Comparison of ENCODE assay signal across 9 cellular contexts in genomic region chr9:27460225-27461023, GRCh38.
DNase-seq lines count a peak whose midpoint lies in the region; ATAC-seq and TF ChIP-seq lines count a peak whose summit lies in the region.
"Had no signal": no experiment of that assay in that cellular context is flagged by ENCODE, and none has a peak within 500 bp of the region (broad histone marks: within the 10 kb centered on the region; RNA-seq: fewer than 3 reads in every experiment).

No MANE protein-coding gene starts in this region.

- intact Hi-C loops in transverse colon (cut with DNase I; ENCODE audit: low total_unique reads), result no loop called here

- POLR2A ChIA-PET in GM10248 (lab: Yijun Ruan, JAX), result interaction anchor here (0.6 kb wide), 1 partner anchor 19 kb away, joined by 4 read pairs; no protein-coding TSS in a partner anchor

- DNase-seq in GM10248 (ENCODE audit: extremely low spot score), result peak; percentile 38
- peak; percentile 90 for DNase-seq in HT1080 (ENCODE audit: low read depth)
- peak; percentile 58 to 61 for DNase-seq in dermis microvascular lymphatic vessel endothelial cell (ENCODE audit: low read depth in 2 of 2)
- DNase-seq in transverse colon, result no peak
- no peak for DNase-seq in ACHN
- no peak for DNase-seq in NCI-H187 (lab: John Stamatoyannopoulos, UW)
- no peak for DNase-seq in cerebellar cortex (ENCODE audit: low spot score)

- H3K9me3 ChIP-seq in transverse colon, result no peaks in the 10 kb centered on the region

- TF ChIP-seq CTCF in GM10248 (IDR thresholded peaks at IDR 0.05; ENCODE audit: control extremely low read depth, extremely low read depth, low read depth, missing control alignments) (no peak), transverse colon (IDR thresholded peaks at IDR 0.05) (no peak)

- no peaks in the 10 kb centered on the region for H3K36me3 ChIP-seq in transverse colon

- H3K4me3 ChIP-seq in transverse colon, result no peak overlapping the region

- no peaks in the 10 kb centered on the region for H3K27me3 ChIP-seq in transverse colon

- CTCF ChIA-PET in GM10248 (lab: Yijun Ruan, JAX), result interaction anchor here (0.9 to 1.9 kb wide), 6 partner anchors 8 to 127 kb away, joined by 3 to 8 read pairs (median 4); no protein-coding TSS in a partner anchor

- H3K27ac ChIP-seq in transverse colon, result peak overlapping the region; percentile 48 to 75 (median 56)

- peak; percentile 86 for ATAC-seq in GM21576 (IDR thresholded peaks at IDR 0.05; ENCODE audit: unreplicated experiment)
- ATAC-seq: HCT116 had no signal

- in situ Hi-C loops in transverse colon (cut with MboI; ENCODE audit: low pct_ligation_motif_present in 1 of 4, low pct_unique_long_range_greater_than_20kb in 1 of 4, low sequenced_read_pairs in 3 of 4) (no loop called here), ACHN (cut with HindIII; ENCODE audit: low pct_ligation_motif_present, low pct_unique_long_range_greater_than_20kb, low sequenced_read_pairs) (no loop called here)

- TF ChIP-seq POLR2A in transverse colon (IDR thresholded peaks at IDR 0.05), result peak; percentile 20

- H3K4me1 ChIP-seq in transverse colon, result peaks cover 6 to 70% (median 30%) of the 10 kb centered on the region in 4 donors

- 49 to 62% methylated on average over 3 to 5 of the region's 5 CpGs for WGBS in transverse colon (ENCODE audit: low coverage in 1 of 2), 2 donors

- TF ChIP-seq EP300 in transverse colon (IDR thresholded peaks at IDR 0.05; ENCODE audit: low read depth), result no peak

Comparison
In these comparisons a context has a peak if more than half of its experiments do, and no peak if none do; other contexts are left out.
1. DNase-seq: peak in GM10248 (single experiment), HT1080 (single experiment) and dermis microvascular lymphatic vessel endothelial cell (2 of 2); none in transverse colon (single experiment), ACHN (single experiment), NCI-H187 (0 of 2) and cerebellar cortex (single experiment).